Comparison of ENCODE assay signal across 1 cellular context in genomic region chr2:105327690-105328089, GRCh38.
TF ChIP-seq lines count a peak whose summit lies in the region.

No MANE protein-coding gene starts in this region.

TF ChIP-seq in WTC11, 78 proteins besides CTCF, POLR2A, EP300 and RAD21 (continued from another document):
- no peak for TF ChIP-seq AR (CRISPR knock-in tag; IDR thresholded peaks at IDR 0.05)
- no peak for TF ChIP-seq ESRRA (CRISPR knock-in tag; IDR thresholded peaks at IDR 0.05; ENCODE audit: borderline replicate concordance)
- no peak for TF ChIP-seq ELF4 (CRISPR knock-in tag; IDR thresholded peaks at IDR 0.05; ENCODE audit: low read depth)
- no peak for TF ChIP-seq ERG (CRISPR knock-in tag; IDR thresholded peaks at IDR 0.05)
- no peak for TF ChIP-seq ZNF423 (CRISPR knock-in tag; IDR thresholded peaks at IDR 0.05)
- TF ChIP-seq E2F5 (CRISPR knock-in tag; IDR thresholded peaks at IDR 0.05): no peak
- no peak for TF ChIP-seq TP53 (CRISPR knock-in tag; IDR thresholded peaks at IDR 0.05)
- no peak for TF ChIP-seq ETV6 (CRISPR knock-in tag; IDR thresholded peaks at IDR 0.05)
- no peak for TF ChIP-seq ZNF121 (CRISPR knock-in tag; IDR thresholded peaks at IDR 0.05)
- no peak for TF ChIP-seq NR3C1 (CRISPR knock-in tag; conservative IDR thresholded peaks at IDR 0.05; ENCODE audit: low read depth)
- no peak for TF ChIP-seq MYBL2 (CRISPR knock-in tag; IDR thresholded peaks at IDR 0.05)
- TF ChIP-seq PRDM15 (CRISPR knock-in tag; IDR thresholded peaks at IDR 0.05): no peak
- TF ChIP-seq ZNF512 (CRISPR knock-in tag; IDR thresholded peaks at IDR 0.05; ENCODE audit: borderline replicate concordance): no peak
- TF ChIP-seq ATF2 (CRISPR knock-in tag; IDR thresholded peaks at IDR 0.05; ENCODE audit: borderline replicate concordance, low read depth): no peak
- TF ChIP-seq ZNF232 (CRISPR knock-in tag; IDR thresholded peaks at IDR 0.05): no peak
